Comparison of ENCODE assay signal across 10 cellular contexts in the genomic region with DNA sequence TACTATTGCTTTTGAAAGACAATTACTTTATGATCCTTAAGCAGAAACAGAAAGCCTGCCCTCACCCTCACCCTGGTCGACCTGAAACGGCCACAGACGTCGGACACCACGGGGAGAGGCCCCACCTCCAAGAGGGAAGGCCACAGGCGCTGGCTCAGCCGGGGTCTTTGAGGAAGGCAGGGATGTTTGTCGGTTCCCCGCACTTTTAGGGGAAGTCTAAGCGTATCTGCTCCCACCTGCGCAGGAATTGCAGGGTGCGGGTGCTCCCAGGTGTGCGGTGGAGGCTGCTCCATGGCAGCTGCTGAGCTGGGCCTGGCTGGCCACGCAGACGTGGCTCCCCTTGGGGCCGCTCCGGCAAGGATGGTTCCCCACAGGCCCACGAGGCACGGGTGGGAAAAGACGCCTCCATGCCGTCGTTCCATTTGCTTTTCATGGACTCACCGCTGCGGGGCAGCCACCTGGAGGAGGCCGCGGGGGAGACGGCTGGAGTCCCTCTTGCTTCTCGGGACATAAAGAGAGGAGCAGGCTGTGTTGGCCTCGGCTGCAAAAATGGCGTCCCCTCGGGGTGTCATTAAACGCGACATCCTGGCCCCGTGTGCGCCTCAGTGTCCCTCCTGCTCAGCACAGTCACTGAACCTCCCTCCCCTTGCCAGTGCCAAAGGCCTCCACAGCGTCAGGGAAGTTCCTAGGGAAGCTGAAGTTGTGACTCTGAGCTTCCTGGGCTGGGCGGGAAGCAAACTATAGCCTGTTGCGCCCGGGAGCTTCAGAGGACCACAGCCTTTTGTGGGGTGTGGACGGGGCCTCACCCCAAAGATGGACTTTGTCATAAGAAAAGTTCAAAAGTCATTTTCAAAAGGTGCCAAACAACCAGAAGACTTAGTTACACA.
DNase-seq lines count a peak whose midpoint lies in the region; ATAC-seq, FAIRE-seq and TF ChIP-seq lines count a peak whose summit lies in the region.
"Had no signal": no experiment of that assay in that cellular context is flagged by ENCODE, and none has a peak within 500 bp of the region (broad histone marks: within the 10 kb centered on the region; RNA-seq: fewer than 3 reads in every experiment).

No MANE protein-coding gene starts in this region.

- H3F3A ChIP-seq in SU-DHL-6 (ENCODE audit: insufficient read depth): no peaks in the 10 kb centered on the region

- no peak for TF ChIP-seq CTCF in SU-DHL-6 (IDR thresholded peaks at IDR 0.05; ENCODE audit: insufficient read depth, low read length, poor library complexity, severe bottlenecking)

- DNase-seq in H7 (peak; percentile 72), RCC 7860 (ENCODE audit: low spot score) (no peak), NCI-H1436 (lab: John Stamatoyannopoulos, UW) (no peak), NCI-H446 (lab: John Stamatoyannopoulos, UW) (no peak)
- DNase-seq: NCI-H2171 had no signal

- FAIRE-seq in RCC 7860 (lab: Jason Lieb, UNC): no peak

- H3K4me3 ChIP-seq in H7 (ENCODE audit: insufficient read depth, low read depth, low read length): no peak overlapping the region
- no peak overlapping the region for H3K4me3 ChIP-seq in SU-DHL-6 (ENCODE audit: insufficient read depth, low read length, poor library complexity, severe bottlenecking)
- no peak overlapping the region for H3K4me3 ChIP-seq in iPS-15b (ENCODE audit: low read depth, low read length)
- peak overlapping the region in 1 of 3 donors; percentile 41 for H3K4me3 ChIP-seq in skeletal muscle tissue (ENCODE audit: low read length in 3 of 3)

- H3K4me1 ChIP-seq in iPS-15b (ENCODE audit: control insufficient read depth, insufficient read depth, low read length): no peaks in the 10 kb centered on the region
- H3K4me1 ChIP-seq in skeletal muscle tissue (ENCODE audit: control insufficient read depth in 3 of 3, insufficient read depth in 3 of 3, low read length in 3 of 3): peaks cover 6 to 31% (median 27%) of the 10 kb centered on the region in 3 donors

- H3K9ac ChIP-seq in SU-DHL-6 (ENCODE audit: low read length) (peak overlapping the region; percentile 60), iPS-15b (ENCODE audit: low read depth, low read length) (peak overlapping the region; percentile 47), skeletal muscle tissue (ENCODE audit: low read depth in 1 of 3, low read length in 3 of 3) (no peak overlapping the region)

- no peaks in the 10 kb centered on the region for H3K27me3 ChIP-seq in H7 (ENCODE audit: control insufficient read depth, insufficient read depth, low read length)
- H3K27me3 ChIP-seq in SU-DHL-6 (ENCODE audit: low read length): no peaks in the 10 kb centered on the region
- H3K27me3 ChIP-seq in iPS-15b (ENCODE audit: control insufficient read depth, insufficient read depth, low read length): no peaks in the 10 kb centered on the region
- no peaks in the 10 kb centered on the region for H3K27me3 ChIP-seq in skeletal muscle tissue (ENCODE audit: control insufficient read depth in 3 of 3, insufficient read depth in 3 of 3, low read length in 3 of 3)

- H3K9me3 ChIP-seq in SU-DHL-6 (ENCODE audit: insufficient read depth, low read length): no peaks in the 10 kb centered on the region
- H3K9me3 ChIP-seq in iPS-15b (ENCODE audit: control insufficient read depth, insufficient read depth, low read length): no peaks in the 10 kb centered on the region
- no peaks in the 10 kb centered on the region for H3K9me3 ChIP-seq in skeletal muscle tissue (ENCODE audit: control insufficient read depth in 3 of 3, low read length in 3 of 3)

- peak overlapping the region; percentile 65 for H3K4me2 ChIP-seq in SU-DHL-6 (ENCODE audit: low read depth, low read length, poor library complexity, severe bottlenecking)

- ATAC-seq in HG02938 (IDR thresholded peaks at IDR 0.05; ENCODE audit: unreplicated experiment): no peak

- no peaks in the 10 kb centered on the region for H4K20me1 ChIP-seq in SU-DHL-6 (ENCODE audit: low read depth, low read length)

- no peaks in the 10 kb centered on the region for H3K79me2 ChIP-seq in SU-DHL-6 (ENCODE audit: insufficient read depth, low read length)

- H3K36me3 ChIP-seq in H7 (replicated peaks; ENCODE audit: control insufficient read depth, insufficient read depth, low read length): no peaks in the 10 kb centered on the region
- H3K36me3 ChIP-seq in SU-DHL-6 (ENCODE audit: low read length): no peaks in the 10 kb centered on the region
- peaks cover 6% of the 10 kb centered on the region for H3K36me3 ChIP-seq in iPS-15b (ENCODE audit: control insufficient read depth, insufficient read depth, low read length)
- peaks cover 15 to 29% (median 22%) of the 10 kb centered on the region in 3 donors for H3K36me3 ChIP-seq in skeletal muscle tissue (ENCODE audit: control insufficient read depth in 3 of 3, insufficient read depth in 3 of 3, low read length in 3 of 3)

- H2AFZ ChIP-seq in SU-DHL-6 (ENCODE audit: low read depth, low read length, severe bottlenecking): no peak overlapping the region

- H3K9me2 ChIP-seq in SU-DHL-6 (replicated peaks; ENCODE audit: insufficient read depth, low read length): no peaks in the 10 kb centered on the region

- H3K27ac ChIP-seq in SU-DHL-6 (ENCODE audit: low read depth, low read length) (peak overlapping the region; percentile 89), skeletal muscle tissue (ENCODE audit: low read depth, low read length) (peak overlapping the region; percentile 62)
- H3K27ac ChIP-seq: HL-60 had no signal

Comparison
In these comparisons a context has a peak if more than half of its experiments do, and no peak if none do; other contexts are left out.
1. H3K9ac ChIP-seq: peak in SU-DHL-6 (single experiment) and iPS-15b (single experiment); none in skeletal muscle tissue (0 of 3).